In genomic region chr12:121789800-121790748, GRCh38 we compare ENCODE assay signal across 8 cellular contexts. TPM values are rescaled to one million over a fixed set of nuclear protein-coding genes. Genes with fewer than 3 reads are reported as not detected.
DNase-seq lines count a peak whose midpoint lies in the region; ATAC-seq, FAIRE-seq and TF ChIP-seq lines count a peak whose summit lies in the region.

No MANE protein-coding gene starts in this region.

- no peak overlapping the region for H3K4me3 ChIP-seq in lung

- H3K4me1 ChIP-seq in lung (ENCODE audit: control insufficient read depth in 2 of 2, insufficient read depth in 2 of 2, low read length in 2 of 2), result peaks cover 0 to 22% of the 10 kb centered on the region in 2 donors

- TF ChIP-seq POLR2A in GM12892 (IDR thresholded peaks at IDR 0.05; ENCODE audit: low read depth, low read length), result peak; percentile 72; the same call in 1 of the 2 replicates

- POLR2A ChIA-PET in RWPE1 (lab: Yijun Ruan, JAX; ENCODE audit: low non-redundant PET), result no interaction called here

- peak; percentile 77 for FAIRE-seq in GM12892 (lab: Jason Lieb, UNC)

- DNase-seq in GM12892 (ENCODE audit: insufficient read length) (peak; percentile 83), RWPE1 (ENCODE audit: low spot score) (no peak), lung (ENCODE audit: low spot score) (peak; percentile 71), HPDE6-E6E7 (ENCODE audit: extremely low spot score) (no peak), NCI-H345 (lab: John Stamatoyannopoulos, UW) (no peak)
- peak; percentile 94 for DNase-seq in activated gamma-delta T cell treated with anti-CD3 and anti-CD28 coated beads, Interleukin-2, amount 50 U/mL, for 16 hours (ENCODE audit: low read depth)
- DNase-seq in stimulated activated CD8-positive, alpha-beta memory T cell treated with anti-CD3 and anti-CD28 coated beads, Interleukin-7, amount 100 ng/mL, for 1 hour (ENCODE audit: low read depth in 2 of 2), result peak; percentile 85 to 86

- no peaks in the 10 kb centered on the region for H3K9me3 ChIP-seq in lung (ENCODE audit: control insufficient read depth in 2 of 2, insufficient read depth in 1 of 2, low read length in 1 of 2)

- WGBS in lung, 2 donors, result 27 to 44% methylated on average over 28 of the region's 28 CpGs

- TF ChIP-seq CTCF in RWPE1 (conservative IDR thresholded peaks at IDR 0.05; ENCODE audit: low read depth), result no peak
- no peak for TF ChIP-seq CTCF in lung (IDR thresholded peaks at IDR 0.05; ENCODE audit: control extremely low read depth, extremely low read depth)

- no peaks in the 10 kb centered on the region for H3K27me3 ChIP-seq in lung (ENCODE audit: control insufficient read depth, insufficient read depth)

- ATAC-seq in HG02870 (IDR thresholded peaks at IDR 0.05; ENCODE audit: unreplicated experiment) (peak; percentile 37), lung (ENCODE audit: insufficient read depth, low FRiP score) (no peak)

- H3K27ac ChIP-seq in RWPE1 (peak overlapping the region; percentile 27), lung (ENCODE audit: low read depth in 1 of 2, low read length in 1 of 2) (peak overlapping the region; percentile 25 to 83)

- CTCF ChIA-PET in RWPE1 (lab: Yijun Ruan, JAX), result interaction anchor here (0.6 to 1.0 kb wide), 2 partner anchors 21 to 84 kb away, joined by 3 read pairs; no protein-coding TSS in a partner anchor

- no peaks in the 10 kb centered on the region for H3K36me3 ChIP-seq in lung (ENCODE audit: control insufficient read depth in 2 of 2, insufficient read depth in 2 of 2, low read length in 2 of 2)

RNA-seq across cellular contexts. Expression of gene RHOF, which starts 3.4 kb away (rescaled TPM):
- 32.0 TPM for polyA plus RNA-seq in GM12892 (2012; ENCODE audit: missing spikeins)
- 10 to 100 TPM; 33.2 to 34.7 TPM for total RNA-seq in lung
- polyA plus RNA-seq in lung, result 10 to 100 TPM; 15.1 to 16.5 TPM

RNA-seq across cellular contexts. Expression of gene SETD1B, which starts 13.7 kb away (rescaled TPM):
- polyA plus RNA-seq in GM12892 (2012; ENCODE audit: missing spikeins), result 2.1 TPM
- 10 to 100 TPM; 12.4 to 28.1 TPM for total RNA-seq in lung
- polyA plus RNA-seq in lung, result 1 to 10 TPM; 7.3 to 8.3 TPM

Comparison
In these comparisons a context has a peak if more than half of its experiments do, and no peak if none do; other contexts are left out.
1. DNase-seq: peak in GM12892 (single experiment), activated gamma-delta T cell treated with anti-CD3 and anti-CD28 coated beads, Interleukin-2, amount 50 U/mL, for 16 hours (single experiment), lung (single experiment) and stimulated activated CD8-positive, alpha-beta memory T cell treated with anti-CD3 and anti-CD28 coated beads, Interleukin-7, amount 100 ng/mL, for 1 hour (2 of 2); none in RWPE1 (single experiment), HPDE6-E6E7 (single experiment) and NCI-H345 (single experiment).